ENCODE assay signal across 10 cellular contexts in the genomic region with DNA sequence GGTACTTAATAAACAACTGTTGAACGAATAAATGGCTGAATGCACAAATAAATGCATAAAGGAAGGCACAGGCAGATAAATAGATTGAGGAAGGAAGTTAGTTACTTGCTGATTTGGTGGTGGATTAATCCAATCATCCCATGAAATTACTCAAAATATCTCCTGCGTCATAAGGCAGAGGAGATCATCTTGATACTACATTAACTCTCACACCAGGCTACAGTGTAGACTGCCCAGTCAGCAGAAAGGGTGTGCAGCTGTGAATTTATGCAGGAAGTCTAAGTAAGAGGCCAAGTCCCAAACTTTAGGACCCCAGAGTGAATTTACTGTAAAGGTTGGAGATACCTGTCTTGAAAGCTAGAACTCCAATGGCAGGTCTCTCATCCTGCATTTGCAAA. TPM values are rescaled to one million over a fixed set of nuclear protein-coding genes. Genes with fewer than 3 reads are reported as not detected.
DNase-seq lines count a peak whose midpoint lies in the region; ATAC-seq and TF ChIP-seq lines count a peak whose summit lies in the region.
"Had no signal": no experiment of that assay in that cellular context is flagged by ENCODE, and none has a peak within 500 bp of the region (broad histone marks: within the 10 kb centered on the region; RNA-seq: fewer than 3 reads in every experiment).

No MANE protein-coding gene starts in this region.

- H3K4me1 ChIP-seq in ACC112 (ENCODE audit: control insufficient read depth, insufficient read depth, low read length, unreplicated experiment) (peaks cover 73% of the 10 kb centered on the region), right atrium auricular region (peaks cover 0 to 81% of the 10 kb centered on the region in 2 donors), prostate gland (replicated peaks) (no peaks in the 10 kb centered on the region)

- H3K79me2 ChIP-seq in ACC112 (ENCODE audit: control insufficient read depth, insufficient read depth, low read length, unreplicated experiment), result peaks cover 58% of the 10 kb centered on the region

- peak overlapping the region; percentile 64 for H3K4me3 ChIP-seq in ACC112 (ENCODE audit: low read depth, low read length)
- H3K4me3 ChIP-seq in right atrium auricular region, result no peak overlapping the region
- H3K4me3 ChIP-seq in prostate gland, result no peak overlapping the region

- H3K27me3 ChIP-seq in ACC112 (ENCODE audit: insufficient read depth, low read length) (no peaks in the 10 kb centered on the region), right atrium auricular region (no peaks in the 10 kb centered on the region), prostate gland (replicated peaks; ENCODE audit: insufficient read depth) (no peaks in the 10 kb centered on the region)

- H3K9me3 ChIP-seq in right atrium auricular region (no peaks in the 10 kb centered on the region), prostate gland (no peaks in the 10 kb centered on the region)

- intact Hi-C loops in prostate gland (cut with DNase I), result loop anchor here (1.0 to 5.0 kb wide), 2 partner anchors 20 to 81 kb away; no protein-coding TSS in a partner anchor

- H3K27ac Mint-ChIP-seq in brain, result peak overlapping the region; percentile 81 to 95 (median 87)
- no peak overlapping the region for H3K27ac Mint-ChIP-seq in stimulated activated naive CD8-positive, alpha-beta T cell treated with anti-CD3 and anti-CD28 coated beads, Interleukin-15, amount 100 ng/mL, for 72 hours
- H3K27ac Mint-ChIP-seq: activated B cell treated with CpG ODN at 0.5 μM for 24 hours, immature natural killer cell had no signal

- TF ChIP-seq POLR2A in prostate gland (IDR thresholded peaks at IDR 0.05) (no peak), GM18505 (IDR thresholded peaks at IDR 0.05; ENCODE audit: borderline replicate concordance, extremely low read depth, insufficient read depth, insufficient read length) (no peak)

- no peaks in the 10 kb centered on the region for H3K36me3 ChIP-seq in ACC112 (ENCODE audit: insufficient read depth, low read length)
- H3K36me3 ChIP-seq in right atrium auricular region, result no peaks in the 10 kb centered on the region
- no peaks in the 10 kb centered on the region for H3K36me3 ChIP-seq in prostate gland

- H3K27me3 Mint-ChIP-seq in brain, result no peaks in the 10 kb centered on the region
- peaks cover 20% of the 10 kb centered on the region for H3K27me3 Mint-ChIP-seq in stimulated activated naive CD8-positive, alpha-beta T cell treated with anti-CD3 and anti-CD28 coated beads, Interleukin-15, amount 100 ng/mL, for 72 hours
- H3K27me3 Mint-ChIP-seq: activated B cell treated with CpG ODN at 0.5 μM for 24 hours had no signal

- peaks cover 8% of the 10 kb centered on the region for H3K36me3 Mint-ChIP-seq in brain
- H3K36me3 Mint-ChIP-seq: immature natural killer cell had no signal

- WGBS in prostate gland, result 64% methylated on average over 2 of the region's 2 CpGs

- H3K4me3 Mint-ChIP-seq in brain, result peak overlapping the region in 2 of 5 experiments; percentile 2 to 42
- H3K4me3 Mint-ChIP-seq in stimulated activated naive CD8-positive, alpha-beta T cell treated with anti-CD3 and anti-CD28 coated beads, Interleukin-15, amount 100 ng/mL, for 72 hours, result no peak overlapping the region
- H3K4me3 Mint-ChIP-seq: activated B cell treated with CpG ODN at 0.5 μM for 24 hours, immature natural killer cell had no signal

- ATAC-seq in GM18505 (IDR thresholded peaks at IDR 0.05; ENCODE audit: unreplicated experiment), result no peak
- no peak for ATAC-seq in stimulated activated naive CD8-positive, alpha-beta T cell treated with anti-CD3 and anti-CD28 coated beads, Interleukin-15, amount 100 ng/mL, for 72 hours

- no peak overlapping the region for H2AFZ ChIP-seq in ACC112 (ENCODE audit: low read length, unreplicated experiment)

- DNase-seq in right atrium auricular region (ENCODE audit: low spot score) (no peak), prostate gland (ENCODE audit: low spot score) (no peak), germinal center (ENCODE audit: low spot score) (no peak), T-helper 1 cell (no peak)
- no peak for DNase-seq in stimulated activated naive CD8-positive, alpha-beta T cell treated with anti-CD3 and anti-CD28 coated beads, Interleukin-15, amount 100 ng/mL, for 72 hours
- DNase-seq: activated B cell treated with CpG ODN at 0.5 μM for 24 hours, immature natural killer cell had no signal

- H3K27ac ChIP-seq in ACC112 (ENCODE audit: low read depth, low read length), result peak overlapping the region; percentile 96
- H3K27ac ChIP-seq in right atrium auricular region, result peak overlapping the region; percentile 75 to 89
- peak overlapping the region; percentile 33 to 57 for H3K27ac ChIP-seq in prostate gland

- no peaks in the 10 kb centered on the region for H3K9me3 Mint-ChIP-seq in brain
- H3K9me3 Mint-ChIP-seq in stimulated activated naive CD8-positive, alpha-beta T cell treated with anti-CD3 and anti-CD28 coated beads, Interleukin-15, amount 100 ng/mL, for 72 hours, result peaks cover 0 to 8% of the 10 kb centered on the region in 2 donors
- H3K9me3 Mint-ChIP-seq: activated B cell treated with CpG ODN at 0.5 μM for 24 hours had no signal

- H3K4me1 Mint-ChIP-seq in brain, result peaks cover 64% of the 10 kb centered on the region
- no peaks in the 10 kb centered on the region for H3K4me1 Mint-ChIP-seq in stimulated activated naive CD8-positive, alpha-beta T cell treated with anti-CD3 and anti-CD28 coated beads, Interleukin-15, amount 100 ng/mL, for 72 hours
- H3K4me1 Mint-ChIP-seq: activated B cell treated with CpG ODN at 0.5 μM for 24 hours, immature natural killer cell had no signal

- no peak for TF ChIP-seq CTCF in brain (conservative IDR thresholded peaks at IDR 0.05)
- TF ChIP-seq CTCF in right atrium auricular region (IDR thresholded peaks at IDR 0.05), result no peak
- no peak for TF ChIP-seq CTCF in prostate gland (IDR thresholded peaks at IDR 0.05)

RNA-seq across cellular contexts. Expression of a gene that starts 38.6 kb away (rescaled TPM):
- 2.5 TPM for polyA plus RNA-seq in brain (ENCODE audit: insufficient read depth, low read depth, low replicate concordance)
- total RNA-seq in right atrium auricular region (10 to 100 TPM; 18.4 to 22.2 TPM), prostate gland (10 to 100 TPM; 11.9 to 21.0 TPM)

Comparison
In these comparisons a context has a peak if more than half of its experiments do, and no peak if none do; other contexts are left out.
1. H3K27ac ChIP-seq: peak in every context shown above with its lines; median percentile 96 in ACC112; 82 in right atrium auricular region; 45 in prostate gland.
2. H3K27ac Mint-ChIP-seq: peak in brain (5 of 5); none in stimulated activated naive CD8-positive, alpha-beta T cell treated with anti-CD3 and anti-CD28 coated beads, Interleukin-15, amount 100 ng/mL, for 72 hours (0 of 2).